Comparison of ENCODE assay signal across 8 cellular contexts in the genomic region with DNA sequence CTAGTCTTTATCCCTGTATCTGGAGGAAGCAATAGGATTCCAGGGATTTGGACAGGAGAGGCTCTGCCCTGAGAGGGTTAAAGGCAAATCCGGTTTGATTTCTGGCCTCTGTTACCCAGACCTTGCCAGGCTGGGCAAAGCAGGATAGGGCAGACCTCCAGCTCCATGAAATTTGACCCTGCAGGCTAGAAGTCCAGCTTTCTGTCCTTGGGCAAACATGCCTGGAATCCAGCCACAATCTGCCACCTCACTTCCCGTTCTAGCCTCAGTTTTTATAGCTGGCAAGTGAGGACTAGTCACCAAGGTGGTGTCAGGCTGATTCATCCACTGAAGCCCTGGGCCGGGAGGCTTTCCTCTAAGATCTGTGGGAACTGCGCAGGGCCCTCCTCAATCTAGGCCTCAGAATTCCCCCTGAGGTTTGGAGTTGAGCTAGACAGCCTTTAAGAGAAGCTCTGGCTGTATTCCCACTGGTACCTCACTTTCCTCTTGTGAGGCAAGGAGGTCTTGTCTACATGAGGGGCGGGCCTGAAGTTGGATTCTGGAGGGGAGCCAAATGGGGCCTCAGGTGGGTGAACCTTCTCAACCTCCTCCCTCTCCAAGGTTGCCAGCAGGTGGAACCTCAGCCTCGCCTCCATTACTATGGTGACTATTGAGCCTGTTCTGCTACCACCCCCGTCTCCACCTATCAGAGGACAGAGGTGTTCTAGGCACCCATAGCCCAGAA. TPM values are rescaled to one million over a fixed set of nuclear protein-coding genes. Genes with fewer than 3 reads are reported as not detected.
DNase-seq lines count a peak whose midpoint lies in the region; ATAC-seq lines count a peak whose summit lies in the region.

No MANE protein-coding gene starts in this region.

- no peak overlapping the region for H3K9ac ChIP-seq in Karpas-422 (ENCODE audit: low read length)

- no peaks in the 10 kb centered on the region for H3K9me3 ChIP-seq in mesodermal cell (ENCODE audit: control insufficient read depth, low read length)
- no peaks in the 10 kb centered on the region for H3K9me3 ChIP-seq in Karpas-422 (ENCODE audit: low read length)

- H3K4me1 ChIP-seq in mesodermal cell (ENCODE audit: control insufficient read depth, insufficient read depth, low read length, poor library complexity, severe bottlenecking): peaks cover 22% of the 10 kb centered on the region
- H3K4me1 ChIP-seq in Karpas-422 (ENCODE audit: low read length): peaks cover 14% of the 10 kb centered on the region

- H3K79me2 ChIP-seq in Karpas-422 (ENCODE audit: low read length): no peaks in the 10 kb centered on the region

- H3K27me3 ChIP-seq in Karpas-422 (ENCODE audit: low read length): no peaks in the 10 kb centered on the region

- ATAC-seq in GM21381 (IDR thresholded peaks at IDR 0.05; ENCODE audit: unreplicated experiment) (no peak), HG03565 (IDR thresholded peaks at IDR 0.05; ENCODE audit: unreplicated experiment) (no peak)

- H3K9me2 ChIP-seq in Karpas-422 (replicated peaks; ENCODE audit: insufficient read depth, low read length): no peaks in the 10 kb centered on the region

- no peaks in the 10 kb centered on the region for H4K20me1 ChIP-seq in Karpas-422 (ENCODE audit: insufficient read depth, low read depth, low read length)

- peak; percentile 99 for DNase-seq in Daoy (ENCODE audit: low read depth)
- DNase-seq in NCI-H345 treated with DMSO at 0.1 percent for 48 hours (lab: John Stamatoyannopoulos, UW; ENCODE audit: unreplicated experiment): peak; percentile 48
- DNase-seq in dermis blood vessel endothelial cell: peak; percentile 96
- DNase-seq in Ammon's horn (ENCODE audit: low spot score): no peak
- DNase-seq in Karpas-422: no peak

- no peak overlapping the region for H2AFZ ChIP-seq in Karpas-422 (ENCODE audit: low read length)

- H3K27ac ChIP-seq in mesodermal cell (ENCODE audit: low read depth, low read length, severe bottlenecking) (peak overlapping the region; percentile 89), Karpas-422 (ENCODE audit: low read length) (no peak overlapping the region)

- H3K36me3 ChIP-seq in mesodermal cell (ENCODE audit: control insufficient read depth, insufficient read depth, low read length): peaks cover 11% of the 10 kb centered on the region
- no peaks in the 10 kb centered on the region for H3K36me3 ChIP-seq in Karpas-422 (ENCODE audit: insufficient read depth, low read length)

- H3K4me2 ChIP-seq in Karpas-422 (ENCODE audit: low read depth, low read length, poor library complexity, severe bottlenecking): no peak overlapping the region

- WGBS in mesodermal cell (ENCODE audit: insufficient coverage in 2 of 2), 2 experiments: 79 to 81% methylated on average over 5 to 6 of the region's 7 CpGs

- no peak overlapping the region for H3K4me3 ChIP-seq in mesodermal cell (ENCODE audit: extremely low read depth, insufficient read depth, low read length, poor library complexity, severe bottlenecking)
- no peak overlapping the region for H3K4me3 ChIP-seq in Karpas-422 (ENCODE audit: low read length)

RNA-seq across cellular contexts. Expression of gene P3R3URF, which starts 7.0 kb away (rescaled TPM):
- total RNA-seq in Daoy (2014; rRNA removed; shearing (Covaris generic)): not detected in 2 replicates
- total RNA-seq in dermis blood vessel endothelial cell: not detected in 2 replicates
- not detected for polyA plus RNA-seq in mesodermal cell (2013, experiment 1 of 2)
- not detected for polyA plus RNA-seq in mesodermal cell (2013, experiment 2 of 2)
- total RNA-seq in Karpas-422 (2014; rRNA removed; shearing (Covaris generic); ENCODE audit: low replicate concordance): not detected in 2 replicates

RNA-seq across cellular contexts. Expression of gene TSPAN1, which starts 8.4 kb away (rescaled TPM):
- 2.7 TPM in 1 of 2 replicates, not detected in the other for total RNA-seq in Daoy (2014; rRNA removed; shearing (Covaris generic))
- total RNA-seq in dermis blood vessel endothelial cell: 0.28 and 0.68 TPM in 2 replicates
- 0.52 TPM for polyA plus RNA-seq in mesodermal cell (2013, experiment 1 of 2)
- polyA plus RNA-seq in mesodermal cell (2013, experiment 2 of 2): 0.51 TPM
- not detected in 2 replicates for total RNA-seq in Karpas-422 (2014; rRNA removed; shearing (Covaris generic); ENCODE audit: low replicate concordance)

RNA-seq across cellular contexts. Expression of gene POMGNT1, which starts 15.0 kb away (rescaled TPM):
- 59.4 and 62.5 TPM in 2 replicates for total RNA-seq in Daoy (2014; rRNA removed; shearing (Covaris generic))
- total RNA-seq in dermis blood vessel endothelial cell: 42.4 and 52.3 TPM in 2 replicates
- polyA plus RNA-seq in mesodermal cell (2013, experiment 1 of 2): 83.2 TPM
- 65.8 TPM for polyA plus RNA-seq in mesodermal cell (2013, experiment 2 of 2)
- 55.0 and 65.1 TPM in 2 replicates for total RNA-seq in Karpas-422 (2014; rRNA removed; shearing (Covaris generic); ENCODE audit: low replicate concordance)

RNA-seq across cellular contexts. Expression of gene LURAP1, which starts 19.9 kb away (rescaled TPM):
- not detected in 2 replicates for total RNA-seq in Daoy (2014; rRNA removed; shearing (Covaris generic))
- total RNA-seq in dermis blood vessel endothelial cell: 1.8 and 2.2 TPM in 2 replicates
- 1.8 TPM for polyA plus RNA-seq in mesodermal cell (2013, experiment 1 of 2)
- 1.5 TPM for polyA plus RNA-seq in mesodermal cell (2013, experiment 2 of 2)
- 0.25 TPM in 1 of 2 replicates, not detected in the other for total RNA-seq in Karpas-422 (2014; rRNA removed; shearing (Covaris generic); ENCODE audit: low replicate concordance)

RNA-seq across cellular contexts. Expression of gene PIK3R3, which starts 50.9 kb away (rescaled TPM):
- total RNA-seq in Daoy (2014; rRNA removed; shearing (Covaris generic)): 17.7 and 30.2 TPM in 2 replicates
- total RNA-seq in dermis blood vessel endothelial cell: 15.8 and 21.0 TPM in 2 replicates
- 9.8 TPM for polyA plus RNA-seq in mesodermal cell (2013, experiment 1 of 2)
- 9.8 TPM for polyA plus RNA-seq in mesodermal cell (2013, experiment 2 of 2)
- 10.4 and 12.7 TPM in 2 replicates for total RNA-seq in Karpas-422 (2014; rRNA removed; shearing (Covaris generic); ENCODE audit: low replicate concordance)

Comparison
In these comparisons a context has a peak if more than half of its experiments do, and no peak if none do; other contexts are left out.
1. DNase-seq: peak in Daoy (single experiment), NCI-H345 treated with DMSO at 0.1 percent for 48 hours (single experiment) and dermis blood vessel endothelial cell (single experiment); none in Ammon's horn (single experiment) and Karpas-422 (single experiment).